In the genomic region with DNA sequence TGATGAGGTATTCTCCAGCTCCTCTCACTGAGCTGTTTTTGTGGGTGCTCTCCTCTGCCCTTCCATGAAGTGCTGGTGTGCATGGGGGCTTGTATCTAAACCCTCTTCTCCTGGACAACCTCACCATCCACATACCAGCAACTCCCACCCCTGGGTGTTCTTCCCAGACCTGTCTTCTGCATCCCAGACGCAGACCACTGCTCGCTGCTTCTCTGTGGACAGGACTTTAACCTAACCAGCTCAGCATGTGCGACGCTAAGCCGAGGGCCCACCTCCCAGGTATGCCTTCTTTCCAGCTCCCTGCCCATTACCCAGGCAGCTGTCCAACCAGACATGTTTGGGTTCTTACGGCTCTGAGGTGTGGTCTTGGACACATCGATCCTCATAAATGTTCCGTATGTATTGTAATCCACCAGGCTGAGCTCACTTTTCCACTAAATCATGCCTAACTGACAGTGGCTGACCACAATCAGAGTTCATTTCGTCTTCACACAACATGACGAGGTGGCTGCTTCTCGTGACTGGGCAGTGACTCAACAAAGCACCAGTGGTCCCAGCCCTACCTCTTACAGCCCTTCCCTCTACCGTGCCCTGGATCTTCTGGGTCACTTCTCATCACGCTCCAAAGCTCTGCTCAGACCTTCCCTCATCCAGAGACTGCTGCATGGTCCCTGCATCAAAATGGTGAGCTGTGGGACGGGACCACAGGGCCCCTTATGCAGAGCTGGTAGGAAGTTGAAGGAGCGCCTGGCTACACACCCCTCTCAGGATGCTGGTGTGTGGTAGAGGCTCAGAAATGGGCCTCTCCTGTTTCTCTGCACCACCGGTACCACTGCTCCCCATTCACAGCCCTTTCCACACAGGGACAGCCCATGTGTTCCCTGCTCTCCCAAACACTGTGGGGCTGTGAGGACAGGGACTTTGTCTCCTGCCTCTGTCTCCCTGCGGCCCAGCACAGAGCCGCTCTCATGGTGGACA, we compare ENCODE assay signal across 1 cellular context.
TF ChIP-seq lines count a peak whose summit lies in the region.

No MANE protein-coding gene starts in this region.

TF ChIP-seq in H1, 55 proteins besides CTCF, POLR2A, EP300 and RAD21:
- TF ChIP-seq CREB1 (IDR thresholded peaks at IDR 0.05) (no peak), EGR1 (IDR thresholded peaks at IDR 0.05; ENCODE audit: borderline replicate concordance, low read depth, low read length) (no peak), ASH2L (IDR thresholded peaks at IDR 0.05; ENCODE audit: low read length) (no peak), RXRA (IDR thresholded peaks at IDR 0.05; ENCODE audit: insufficient read depth, low read depth, low read length) (no peak), KDM4A (IDR thresholded peaks at IDR 0.05; ENCODE audit: low read depth, low read length, severe bottlenecking) (no peak), EZH2 (IDR thresholded peaks at IDR 0.05; ENCODE audit: low read depth, low read length, severe bottlenecking) (no peak), PHF8 (conservative IDR thresholded peaks at IDR 0.05; ENCODE audit: low read depth, low read length) (no peak), SIRT6 (IDR thresholded peaks at IDR 0.05; ENCODE audit: low read length) (no peak), JUN (IDR thresholded peaks at IDR 0.05; ENCODE audit: low read depth, low read length) (no peak), SAP30 (IDR thresholded peaks at IDR 0.05; ENCODE audit: insufficient read depth, insufficient replicate concordance, low read length) (no peak), RNF2 (IDR thresholded peaks at IDR 0.05; ENCODE audit: borderline replicate concordance, low read depth, low read length, missing control alignments, poor library complexity, severe bottlenecking) (no peak), SRF (IDR thresholded peaks at IDR 0.05; ENCODE audit: low read depth, low read length) (no peak), TAF1 (IDR thresholded peaks at IDR 0.05; ENCODE audit: low read depth, low read length) (no peak), KDM1A (IDR thresholded peaks at IDR 0.05; ENCODE audit: borderline replicate concordance, low read length) (no peak), GTF2F1 (IDR thresholded peaks at IDR 0.05; ENCODE audit: borderline replicate concordance, low read depth, low read length) (no peak), KDM5A (IDR thresholded peaks at IDR 0.05; ENCODE audit: low read length) (no peak), TAF7 (optimal IDR thresholded peaks at IDR 0.05; ENCODE audit: borderline replicate concordance, low read depth, low read length) (no peak), TEAD4 (IDR thresholded peaks at IDR 0.05; ENCODE audit: low read depth, low read length) (no peak)
- TF ChIP-seq, protein P1, sequence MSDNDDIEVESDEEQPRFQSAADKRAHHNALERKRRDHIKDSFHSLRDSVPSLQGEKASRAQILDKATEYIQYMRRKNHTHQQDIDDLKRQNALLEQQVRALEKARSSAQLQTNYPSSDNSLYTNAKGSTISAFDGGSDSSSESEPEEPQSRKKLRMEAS (IDR thresholded peaks at IDR 0.05), result no peak
